In the genomic region with DNA sequence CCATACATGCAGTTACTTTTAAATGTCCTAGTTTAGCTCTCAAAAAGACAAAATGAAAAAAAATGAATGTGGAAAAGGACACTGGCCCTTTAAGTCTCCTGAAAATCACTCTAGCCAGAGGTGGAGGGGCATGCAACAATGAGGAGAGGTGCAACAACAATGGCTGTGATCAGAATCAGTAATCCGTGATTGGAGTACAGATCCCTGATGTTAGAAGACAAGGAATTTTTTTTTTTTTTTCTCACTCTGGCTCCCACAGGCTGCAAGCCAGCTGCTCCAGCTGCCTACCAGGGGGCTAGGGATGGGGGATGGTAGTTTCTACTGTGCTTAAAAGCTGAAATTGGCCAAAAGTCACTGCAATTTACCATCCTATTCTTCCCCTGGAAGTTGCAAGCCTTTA, we compare ENCODE assay signal across 19 cellular contexts. TPM values are rescaled to one million over a fixed set of nuclear protein-coding genes. Genes with fewer than 3 reads are reported as not detected.
"Had no signal": no experiment of that assay in that cellular context is flagged by ENCODE, and none has a peak within 500 bp of the region (broad histone marks: within the 10 kb centered on the region; RNA-seq: fewer than 3 reads in every experiment).

No MANE protein-coding gene starts in this region.

- DNase-seq: activated CD4-positive, alpha-beta T cell treated with anti-CD3 and anti-CD28 coated beads for 4 hours; activated CD8-positive, alpha-beta memory T cell treated with anti-CD3 and anti-CD28 coated beads, Interleukin-2, amount 50 U/mL, for 48 hours; activated CD8-positive, alpha-beta T cell treated with anti-CD3 and anti-CD28 coated beads, Interleukin-2, amount 10 ng/mL, durations not matched to agents 7 days and 5 days; activated naive CD4-positive, alpha-beta T cell; activated naive CD8-positive, alpha-beta T cell treated with anti-CD3 and anti-CD28 coated beads, Interleukin-2, amount 50 U/mL, for 24 hours; dorsolateral prefrontal cortex; gastrocnemius medialis; heart right ventricle; kidney glomerular epithelial cell; small intestine; stomach; WERI-Rb-1 had no signal

- H3K4me3 Mint-ChIP-seq: activated CD8-positive, alpha-beta T cell treated with anti-CD3 and anti-CD28 coated beads, Interleukin-2, amount 10 ng/mL, durations not matched to agents 7 days and 5 days; activated naive CD8-positive, alpha-beta T cell treated with anti-CD3 and anti-CD28 coated beads, Interleukin-2, amount 50 U/mL, for 24 hours had no signal

- H3K9ac ChIP-seq: parathyroid adenoma had no signal

- H3K27me3 ChIP-seq: ascending aorta, gastrocnemius medialis, right atrium auricular region had no signal

- ATAC-seq: activated CD8-positive, alpha-beta T cell treated with anti-CD3 and anti-CD28 coated beads, Interleukin-2, amount 10 ng/mL, durations not matched to agents 7 days and 5 days; activated naive CD8-positive, alpha-beta T cell treated with anti-CD3 and anti-CD28 coated beads, Interleukin-2, amount 50 U/mL, for 24 hours; gastrocnemius medialis; heart right ventricle had no signal

- H3K27ac ChIP-seq: ascending aorta, dorsolateral prefrontal cortex, gastrocnemius medialis, heart right ventricle, parathyroid adenoma, right atrium auricular region, stomach, thoracic aorta, WERI-Rb-1 had no signal

- H3K4me1 Mint-ChIP-seq: activated naive CD8-positive, alpha-beta T cell treated with anti-CD3 and anti-CD28 coated beads, Interleukin-2, amount 50 U/mL, for 24 hours had no signal

- H3K4me1 ChIP-seq: ascending aorta, heart right ventricle, parathyroid adenoma, right atrium auricular region, stomach had no signal

- H3K27ac Mint-ChIP-seq: activated CD8-positive, alpha-beta T cell treated with anti-CD3 and anti-CD28 coated beads, Interleukin-2, amount 10 ng/mL, durations not matched to agents 7 days and 5 days; activated naive CD8-positive, alpha-beta T cell treated with anti-CD3 and anti-CD28 coated beads, Interleukin-2, amount 50 U/mL, for 24 hours had no signal

- H3K36me3 ChIP-seq: ascending aorta, gastrocnemius medialis, heart right ventricle, right atrium auricular region, stomach, thoracic aorta, WERI-Rb-1 had no signal

- H3K4me3 ChIP-seq: ascending aorta, dorsolateral prefrontal cortex, gastrocnemius medialis, heart right ventricle, right atrium auricular region, stomach, thoracic aorta had no signal

- H3K9me3 ChIP-seq: gastrocnemius medialis had no signal

- H3K79me2 ChIP-seq: parathyroid adenoma had no signal

- H2AFZ ChIP-seq: parathyroid adenoma had no signal

RNA-seq across cellular contexts. Expression of gene STYXL2, which starts 54.5 kb away (rescaled TPM):
- total RNA-seq: activated CD8-positive, alpha-beta T cell treated with anti-CD3 and anti-CD28 coated beads, Interleukin-2, amount 10 ng/mL, durations not matched to agents 7 days and 5 days; endothelial cell of umbilical vein; lower leg skin had no signal
- polyA plus RNA-seq: endothelial cell of umbilical vein, stomach, urinary bladder had no signal

RNA-seq across cellular contexts. Expression of gene GPA33, which starts 58.2 kb away (rescaled TPM):
- total RNA-seq: ascending aorta, endothelial cell of umbilical vein, thoracic aorta, urinary bladder had no signal
- polyA plus RNA-seq: endothelial cell of umbilical vein had no signal
